Comparison of ENCODE assay signal across 8 cellular contexts in the genomic region with DNA sequence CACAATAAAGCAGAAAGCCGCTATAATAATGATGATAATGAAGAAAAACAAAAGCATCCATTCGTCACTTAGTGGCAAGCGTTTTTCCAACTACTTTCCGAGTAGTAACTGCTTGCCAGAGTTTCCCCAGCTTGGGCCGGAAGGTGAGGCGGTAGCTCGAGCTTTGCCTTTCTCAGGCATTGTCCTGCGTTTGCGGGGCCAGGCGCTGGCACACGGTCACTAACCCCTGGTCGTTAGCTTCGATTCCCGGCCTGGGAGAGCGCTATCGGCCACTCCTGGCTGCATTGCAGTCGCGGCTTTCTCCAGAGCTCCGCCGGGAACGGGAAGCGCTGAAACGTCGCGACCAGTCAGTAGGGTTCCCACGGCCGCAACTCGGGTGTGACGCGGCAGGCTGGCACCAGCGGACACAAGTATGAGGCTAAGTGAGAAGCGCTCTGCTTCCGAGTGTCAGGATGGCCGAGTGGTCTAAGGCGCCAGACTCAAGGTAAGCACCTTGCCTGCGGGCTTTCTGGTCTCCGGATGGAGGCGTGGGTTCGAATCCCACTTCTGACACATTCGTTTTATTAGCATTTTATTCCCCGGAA. TPM values are rescaled to one million over a fixed set of nuclear protein-coding genes. Genes with fewer than 3 reads are reported as not detected.
DNase-seq lines count a peak whose midpoint lies in the region; ATAC-seq lines count a peak whose summit lies in the region.

No MANE protein-coding gene starts in this region.

- no peaks in the 10 kb centered on the region for H3K36me3 ChIP-seq in muscle layer of colon (ENCODE audit: insufficient read depth, low read length)

- no peaks in the 10 kb centered on the region for H3K9me3 ChIP-seq in muscle layer of colon (ENCODE audit: low read length)

- ATAC-seq in GM21576 (IDR thresholded peaks at IDR 0.05; ENCODE audit: unreplicated experiment) (peak; percentile 80), esophagus mucosa (peak; percentile 96)

- peak; percentile 92 for DNase-seq in DMS 273 treated with DMSO at 0.1 percent for 48 hours (lab: John Stamatoyannopoulos, UW)
- peak; percentile 100 for DNase-seq in OCI-M1 (lab: John Stamatoyannopoulos, UW)
- DNase-seq in activated T-cell treated with anti-CD3 and anti-CD28 coated beads, Interleukin-2, amount 50 U/mL, for 1 hour: peak; percentile 95
- peak; percentile 86 to 88 for DNase-seq in stimulated activated CD8-positive, alpha-beta memory T cell treated with anti-CD3 and anti-CD28 coated beads, Interleukin-7, amount 100 ng/mL, for 1 hour (ENCODE audit: low read depth in 2 of 2)

- H3K4me3 Mint-ChIP-seq in IgD-negative memory B cell: peak overlapping the region; percentile 91 to 100 (median 96)

- H3K36me3 Mint-ChIP-seq in IgD-negative memory B cell: no peaks in the 10 kb centered on the region

- H3K27me3 ChIP-seq in muscle layer of colon (ENCODE audit: control insufficient read depth in 1 of 2, insufficient read depth in 2 of 2, low read length in 2 of 2): no peaks in the 10 kb centered on the region

- peak overlapping the region; percentile 96 for H3K9ac ChIP-seq in muscle layer of colon (ENCODE audit: low read length)

- peaks cover 12 to 32% (median 20%) of the 10 kb centered on the region in 3 donors for H3K4me1 Mint-ChIP-seq in IgD-negative memory B cell

- peak overlapping the region; percentile 99 to 100 (median 99) for H3K27ac Mint-ChIP-seq in IgD-negative memory B cell

- peak overlapping the region; percentile 77 for H3K27ac ChIP-seq in muscle layer of colon (ENCODE audit: low read depth, low read length)

- H3K4me1 ChIP-seq in muscle layer of colon (ENCODE audit: insufficient read depth, low read length): no peaks in the 10 kb centered on the region

- peaks cover 5% of the 10 kb centered on the region for H3K27me3 Mint-ChIP-seq in IgD-negative memory B cell

- peak overlapping the region; percentile 66 to 69 for H3K4me3 ChIP-seq in muscle layer of colon (ENCODE audit: low read depth in 1 of 2, low read length in 2 of 2)

- H3K9me3 Mint-ChIP-seq in IgD-negative memory B cell: peaks cover 0 to 5% (median 0%) of the 10 kb centered on the region in 3 donors

RNA-seq across cellular contexts. Expression of a gene that starts 14.6 kb away (rescaled TPM):
- polyA plus RNA-seq in IgD-negative memory B cell: 17.0 TPM
- total RNA-seq in esophagus mucosa: 16.6 TPM

RNA-seq across cellular contexts. Expression of a gene that starts 32.5 kb away (rescaled TPM):
- polyA plus RNA-seq in IgD-negative memory B cell: 16.9 TPM
- total RNA-seq in esophagus mucosa: 4.5 TPM

RNA-seq across cellular contexts. Expression of a gene that starts 35.5 kb away (rescaled TPM):
- polyA plus RNA-seq in IgD-negative memory B cell: 46.3 TPM
- 16.8 TPM for total RNA-seq in esophagus mucosa

RNA-seq across cellular contexts. Expression of a gene that starts 47.8 kb away (rescaled TPM):
- 4.9 TPM for polyA plus RNA-seq in IgD-negative memory B cell
- total RNA-seq in esophagus mucosa: 17.1 TPM

Comparison
In these comparisons a context has a peak if more than half of its experiments do, and no peak if none do; other contexts are left out.
1. Peak in every context shown above with its lines: DNase-seq, ATAC-seq, H3K4me3 ChIP-seq and H3K27ac ChIP-seq.